ENCODE assay signal across 8 cellular contexts in genomic region chr15:64460206-64460736, GRCh38. TPM values are rescaled to one million over a fixed set of nuclear protein-coding genes. Genes with fewer than 3 reads are reported as not detected.
A peak's percentile ranks its signal among the peaks of the same experiment; 100 is the strongest.
DNase-seq lines count a peak whose midpoint lies in the region; ATAC-seq lines count a peak whose summit lies in the region.

TSS of gene ZNF609 (plus strand) at chr15:64460578. CDS start at chr15:64499420, 38,842 bp downstream.

- H3K27ac ChIP-seq in mesenchymal stem cell (ENCODE audit: low read length, poor library complexity, severe bottlenecking): peak within 1 kb of the TSS; percentile 74

- no peak within 1 kb of the TSS for H3K23ac ChIP-seq in mesenchymal stem cell (ENCODE audit: low read length in 2 of 2)

- 3% methylated on average over 33 of the region's 45 CpGs for WGBS in mesenchymal stem cell

- peak; percentile 96 for DNase-seq in AG08396 (ENCODE audit: low spot score)
- peak; percentile 92 for DNase-seq in HS-27A (ENCODE audit: low read depth)
- peak; percentile 77 for DNase-seq in NOMO-1 treated with dmso at 0.1 percent for 144 hours (lab: John Stamatoyannopoulos, UW; ENCODE audit: unreplicated experiment)
- DNase-seq in activated CD8-positive, alpha-beta memory T cell treated with anti-CD3 and anti-CD28 coated beads, Interleukin-2, amount 50 U/mL, for 1 hour (ENCODE audit: extremely low read depth): peak; percentile 43
- DNase-seq in mesenchymal stem cell: peak; percentile 95
- peak; percentile 79 for DNase-seq in stimulated activated CD8-positive, alpha-beta memory T cell treated with anti-CD3 and anti-CD28 coated beads, Interleukin-12 subunit alpha, Interleukin-12 subunit beta, amount 100 ng/mL, for 1 hour (ENCODE audit: low read depth)

- H3K4ac ChIP-seq in mesenchymal stem cell (ENCODE audit: low read depth in 1 of 2, low read length in 2 of 2): peak within 1 kb of the TSS in 1 of 2 experiments; percentile 52

- H3K36me3 ChIP-seq in endocrine pancreas (ENCODE audit: control insufficient read depth, insufficient read depth, low read length): no peaks in the 10 kb centered on the region
- peaks cover 4 to 27% of the 10 kb centered on the region in 2 experiments for H3K36me3 ChIP-seq in mesenchymal stem cell (ENCODE audit: control insufficient read depth in 1 of 2, insufficient read depth in 2 of 2, low read depth in 1 of 2, low read length in 2 of 2)

- peak within 1 kb of the TSS in 1 of 2 experiments; percentile 93 for H3K18ac ChIP-seq in mesenchymal stem cell (ENCODE audit: low read depth in 1 of 2, low read length in 2 of 2)

- peak within 1 kb of the TSS in 1 of 2 experiments; percentile 88 for H3K14ac ChIP-seq in mesenchymal stem cell (ENCODE audit: low read length in 2 of 2)

- ATAC-seq in GM19025 (IDR thresholded peaks at IDR 0.05; ENCODE audit: low read depth, unreplicated experiment): peak; percentile 46

- H3K9me3 ChIP-seq in endocrine pancreas (ENCODE audit: control insufficient read depth, low read length): no peaks in the 10 kb centered on the region
- no peaks in the 10 kb centered on the region for H3K9me3 ChIP-seq in mesenchymal stem cell (ENCODE audit: control insufficient read depth, low read length)

- no peak within 1 kb of the TSS for H2AK5ac ChIP-seq in mesenchymal stem cell (ENCODE audit: low read length, severe bottlenecking)

- peak within 1 kb of the TSS; percentile 44 for H2AFZ ChIP-seq in mesenchymal stem cell (ENCODE audit: low read depth, low read length)

- H3K79me1 ChIP-seq in mesenchymal stem cell (replicated peaks; ENCODE audit: low read length, poor library complexity, severe bottlenecking): peaks cover 2% of the 10 kb centered on the region

- peaks cover 17% of the 10 kb centered on the region for H3K4me1 ChIP-seq in endocrine pancreas (ENCODE audit: control insufficient read depth, insufficient read depth, low read length)
- peaks cover 6% of the 10 kb centered on the region for H3K4me1 ChIP-seq in mesenchymal stem cell (ENCODE audit: control insufficient read depth, insufficient read depth, low read depth, low read length)

- H3K4me3 ChIP-seq in endocrine pancreas (ENCODE audit: control insufficient read depth, insufficient read depth, low read length) (peak within 1 kb of the TSS; percentile 61), mesenchymal stem cell (ENCODE audit: insufficient read depth in 1 of 2, low read depth in 1 of 2, low read length in 2 of 2) (peak within 1 kb of the TSS; percentile 80 to 87)

- H2BK15ac ChIP-seq in mesenchymal stem cell (ENCODE audit: low read depth, poor library complexity, severe bottlenecking): peak within 1 kb of the TSS; percentile 64

- peak within 1 kb of the TSS; percentile 82 for H2BK120ac ChIP-seq in mesenchymal stem cell (ENCODE audit: low read depth, low read length)

- peak within 1 kb of the TSS; percentile 81 for H3K4me2 ChIP-seq in mesenchymal stem cell (ENCODE audit: low read length, poor library complexity, severe bottlenecking)

- peak within 1 kb of the TSS in 1 of 2 experiments; percentile 21 for H2BK12ac ChIP-seq in mesenchymal stem cell (ENCODE audit: low read length in 2 of 2)

- H3K27me3 ChIP-seq in endocrine pancreas (ENCODE audit: control insufficient read depth, insufficient read depth, low read length) (no peaks in the 10 kb centered on the region), mesenchymal stem cell (ENCODE audit: control insufficient read depth in 1 of 2, insufficient read depth in 1 of 2, low read length in 2 of 2) (no peaks in the 10 kb centered on the region)

- H4K8ac ChIP-seq in mesenchymal stem cell (ENCODE audit: low read length): peak within 1 kb of the TSS; percentile 46

- peak within 1 kb of the TSS; percentile 34 for H4K91ac ChIP-seq in mesenchymal stem cell (ENCODE audit: low read length)

- H3K9ac ChIP-seq in endocrine pancreas (ENCODE audit: control insufficient read depth, insufficient read depth, low read length) (peak within 1 kb of the TSS; percentile 48), mesenchymal stem cell (ENCODE audit: low read length) (peak within 1 kb of the TSS; percentile 90)

- peak within 1 kb of the TSS; percentile 84 for H2BK5ac ChIP-seq in mesenchymal stem cell (ENCODE audit: low read depth, low read length, poor library complexity, severe bottlenecking)

RNA-seq across cellular contexts. Expression of gene ZNF609, which starts in this region (rescaled TPM):
- 16.4 TPM for polyA plus RNA-seq in mesenchymal stem cell (2013, experiment 1 of 2)
- 15.5 TPM for polyA plus RNA-seq in mesenchymal stem cell (2013, experiment 2 of 2)

Comparison
In these comparisons a context has a peak if more than half of its experiments do, and no peak if none do; other contexts are left out.
1. Peak in every context shown above with its lines: DNase-seq, ATAC-seq, H3K4me3 ChIP-seq and H3K27ac ChIP-seq.
2. DNase-seq: peak in every context shown above with its lines; median percentile 96 in AG08396; 95 in mesenchymal stem cell; 92 in HS-27A; 79 in stimulated activated CD8-positive, alpha-beta memory T cell treated with anti-CD3 and anti-CD28 coated beads, Interleukin-12 subunit alpha, Interleukin-12 subunit beta, amount 100 ng/mL, for 1 hour; 77 in NOMO-1 treated with dmso at 0.1 percent for 144 hours; 43 in activated CD8-positive, alpha-beta memory T cell treated with anti-CD3 and anti-CD28 coated beads, Interleukin-2, amount 50 U/mL, for 1 hour.